In the genomic region with DNA sequence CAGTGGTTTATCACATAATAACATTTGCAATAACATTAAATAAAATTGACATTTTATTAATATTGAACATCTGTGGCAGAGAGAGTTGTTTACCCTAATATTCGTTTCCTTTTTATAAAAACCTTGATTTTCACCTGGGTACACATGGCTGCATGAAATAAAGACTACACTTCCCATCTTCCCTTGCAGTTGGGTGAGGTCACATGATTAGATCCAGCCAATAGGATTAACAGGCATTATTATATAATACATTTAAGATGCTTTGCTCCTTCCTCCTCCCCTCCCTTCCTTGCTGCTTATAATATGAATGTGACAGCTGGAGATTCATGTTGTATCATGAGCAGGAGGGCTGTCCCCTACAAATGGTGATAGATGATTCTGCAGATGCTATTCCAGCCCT, we compare ENCODE assay signal across 1 cellular context.
TF ChIP-seq lines count a peak whose summit lies in the region.

No MANE protein-coding gene starts in this region.

TF ChIP-seq in K562, 482 proteins besides CTCF, POLR2A, EP300 and RAD21 (continued from another document):
- TF ChIP-seq RBM15 (IDR thresholded peaks at IDR 0.05; ENCODE audit: insufficient read depth, low read length) (no peak), ZZZ3 (IDR thresholded peaks at IDR 0.05) (no peak), ILF3 (IDR thresholded peaks at IDR 0.05; ENCODE audit: borderline replicate concordance) (no peak), KDM1A (IDR thresholded peaks at IDR 0.05) (no peak), RAD51 (IDR thresholded peaks at IDR 0.05; ENCODE audit: borderline replicate concordance, low read depth) (peak; percentile 84; the same call in 1 of the 2 replicates), RB1 (IDR thresholded peaks at IDR 0.05; ENCODE audit: low read depth) (no peak), POLR2AphosphoS5 (IDR thresholded peaks at IDR 0.05; ENCODE audit: control insufficient read depth, insufficient read depth, low read depth, low read length) (no peak), CBX8 (IDR thresholded peaks at IDR 0.05; ENCODE audit: borderline replicate concordance, extremely low read depth, low read depth, low read length, poor library complexity, severe bottlenecking) (no peak), FUS (optimal IDR thresholded peaks at IDR 0.05; ENCODE audit: low read depth, low read length) (no peak), ZNF197 (CRISPR knock-in tag; IDR thresholded peaks at IDR 0.05; ENCODE audit: low read depth) (no peak), DLX4 (CRISPR knock-in tag; IDR thresholded peaks at IDR 0.05) (no peak), ZNF212 (CRISPR knock-in tag; IDR thresholded peaks at IDR 0.05) (no peak), MIER1 (IDR thresholded peaks at IDR 0.05; ENCODE audit: low read depth) (no peak), ZNF165 (CRISPR knock-in tag; IDR thresholded peaks at IDR 0.05; ENCODE audit: borderline replicate concordance) (no peak), PHTF2 (CRISPR knock-in tag; IDR thresholded peaks at IDR 0.05) (no peak), POLR3G (IDR thresholded peaks at IDR 0.05; ENCODE audit: extremely low read depth, insufficient read length, insufficient replicate concordance) (no peak), HMG20A (CRISPR knock-in tag; conservative IDR thresholded peaks at IDR 0.05) (no peak), MED1 (CRISPR knock-in tag; IDR thresholded peaks at IDR 0.05; ENCODE audit: borderline replicate concordance) (no peak), ZBTB5 (IDR thresholded peaks at IDR 0.05) (no peak), USF1 (CRISPR knock-in tag; IDR thresholded peaks at IDR 0.05) (peak; percentile 66), ZNF324 (CRISPR knock-in tag; IDR thresholded peaks at IDR 0.05) (no peak), TFE3 (CRISPR knock-in tag; IDR thresholded peaks at IDR 0.05) (peak; percentile 96), SMAD4 (CRISPR knock-in tag; conservative IDR thresholded peaks at IDR 0.05) (no peak), ZNF316 (IDR thresholded peaks at IDR 0.05) (no peak), E2F5 (CRISPR knock-in tag; IDR thresholded peaks at IDR 0.05) (no peak), YY1 (IDR thresholded peaks at IDR 0.05; ENCODE audit: borderline replicate concordance in 1 of 3, control insufficient read depth in 1 of 3, extremely low read depth in 1 of 3, insufficient read depth in 3 of 3, insufficient read length in 1 of 3, insufficient replicate concordance in 2 of 3, low read depth in 1 of 3, low read length in 2 of 3) (peak in 1 of 3 experiments; percentile 70), KHSRP (IDR thresholded peaks at IDR 0.05) (no peak), CTCFL (IDR thresholded peaks at IDR 0.05; ENCODE audit: borderline replicate concordance, insufficient read depth, low read depth, low read length, poor library complexity, severe bottlenecking) (no peak), TEAD4 (IDR thresholded peaks at IDR 0.05; ENCODE audit: low read length) (no peak), TEAD4 (CRISPR knock-in tag; IDR thresholded peaks at IDR 0.05; ENCODE audit: borderline replicate concordance) (no peak), HMGN3 (IDR thresholded peaks at IDR 0.05; ENCODE audit: borderline replicate concordance, extremely low read depth, insufficient read length, low read depth, low read length) (no peak), ZNF354B (CRISPR knock-in tag; IDR thresholded peaks at IDR 0.05) (no peak), TBL1XR1 (IDR thresholded peaks at IDR 0.05; ENCODE audit: low read length in 2 of 2) (no peak), NFE2 (IDR thresholded peaks at IDR 0.05; ENCODE audit: low read depth) (no peak), MXI1 (IDR thresholded peaks at IDR 0.05; ENCODE audit: low read depth, low read length) (no peak), SRSF7 (optimal IDR thresholded peaks at IDR 0.05; ENCODE audit: low read depth, low read length) (no peak), RCOR1 (IDR thresholded peaks at IDR 0.05; ENCODE audit: borderline replicate concordance in 1 of 2, low read depth in 2 of 2, low read length in 2 of 2) (no peak), ZNF408 (CRISPR knock-in tag; IDR thresholded peaks at IDR 0.05; ENCODE audit: low read depth) (no peak), ZNF23 (CRISPR knock-in tag; IDR thresholded peaks at IDR 0.05) (no peak), ZKSCAN3 (CRISPR knock-in tag; IDR thresholded peaks at IDR 0.05) (no peak), FOS (IDR thresholded peaks at IDR 0.05; ENCODE audit: extremely low read depth, insufficient read length) (peak; percentile 82), CEBPB (tag; IDR thresholded peaks at IDR 0.05) (no peak), GATAD2A (IDR thresholded peaks at IDR 0.05) (no peak), ZNF583 (CRISPR knock-in tag; IDR thresholded peaks at IDR 0.05) (no peak), IRF2 (CRISPR knock-in tag; IDR thresholded peaks at IDR 0.05) (no peak), MITF (IDR thresholded peaks at IDR 0.05) (no peak), BDP1 (IDR thresholded peaks at IDR 0.05; ENCODE audit: insufficient read depth, insufficient read length) (no peak), TRIM28 (IDR thresholded peaks at IDR 0.05) (no peak), ETV6 (IDR thresholded peaks at IDR 0.05; ENCODE audit: borderline replicate concordance in 1 of 2, low read depth in 2 of 2, low read length in 1 of 2) (no peak), ETV6 (CRISPR knock-in tag; IDR thresholded peaks at IDR 0.05; ENCODE audit: borderline replicate concordance) (no peak), PYGO2 (tag; IDR thresholded peaks at IDR 0.05) (no peak)
- TF ChIP-seq, protein P1, sequence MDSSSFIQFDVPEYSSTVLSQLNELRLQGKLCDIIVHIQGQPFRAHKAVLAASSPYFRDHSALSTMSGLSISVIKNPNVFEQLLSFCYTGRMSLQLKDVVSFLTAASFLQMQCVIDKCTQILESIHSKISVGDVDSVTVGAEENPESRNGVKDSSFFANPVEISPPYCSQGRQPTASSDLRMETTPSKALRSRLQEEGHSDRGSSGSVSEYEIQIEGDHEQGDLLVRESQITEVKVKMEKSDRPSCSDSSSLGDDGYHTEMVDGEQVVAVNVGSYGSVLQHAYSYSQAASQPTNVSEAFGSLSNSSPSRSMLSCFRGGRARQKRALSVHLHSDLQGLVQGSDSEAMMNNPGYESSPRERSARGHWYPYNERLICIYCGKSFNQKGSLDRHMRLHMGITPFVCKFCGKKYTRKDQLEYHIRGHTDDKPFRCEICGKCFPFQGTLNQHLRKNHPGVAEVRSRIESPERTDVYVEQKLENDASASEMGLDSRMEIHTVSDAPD (CRISPR knock-in tag; IDR thresholded peaks at IDR 0.05) = no peak
- TF ChIP-seq, protein P2, sequence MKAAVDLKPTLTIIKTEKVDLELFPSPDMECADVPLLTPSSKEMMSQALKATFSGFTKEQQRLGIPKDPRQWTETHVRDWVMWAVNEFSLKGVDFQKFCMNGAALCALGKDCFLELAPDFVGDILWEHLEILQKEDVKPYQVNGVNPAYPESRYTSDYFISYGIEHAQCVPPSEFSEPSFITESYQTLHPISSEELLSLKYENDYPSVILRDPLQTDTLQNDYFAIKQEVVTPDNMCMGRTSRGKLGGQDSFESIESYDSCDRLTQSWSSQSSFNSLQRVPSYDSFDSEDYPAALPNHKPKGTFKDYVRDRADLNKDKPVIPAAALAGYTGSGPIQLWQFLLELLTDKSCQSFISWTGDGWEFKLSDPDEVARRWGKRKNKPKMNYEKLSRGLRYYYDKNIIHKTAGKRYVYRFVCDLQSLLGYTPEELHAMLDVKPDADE (conservative IDR thresholded peaks at IDR 0.05; ENCODE audit: control insufficient read depth, low read depth, low read length) = no peak
- TF ChIP-seq, protein P3, sequence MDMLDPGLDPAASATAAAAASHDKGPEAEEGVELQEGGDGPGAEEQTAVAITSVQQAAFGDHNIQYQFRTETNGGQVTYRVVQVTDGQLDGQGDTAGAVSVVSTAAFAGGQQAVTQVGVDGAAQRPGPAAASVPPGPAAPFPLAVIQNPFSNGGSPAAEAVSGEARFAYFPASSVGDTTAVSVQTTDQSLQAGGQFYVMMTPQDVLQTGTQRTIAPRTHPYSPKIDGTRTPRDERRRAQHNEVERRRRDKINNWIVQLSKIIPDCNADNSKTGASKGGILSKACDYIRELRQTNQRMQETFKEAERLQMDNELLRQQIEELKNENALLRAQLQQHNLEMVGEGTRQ (CRISPR knock-in tag; IDR thresholded peaks at IDR 0.05) = peak; percentile 85
- TF ChIP-seq, protein P4, sequence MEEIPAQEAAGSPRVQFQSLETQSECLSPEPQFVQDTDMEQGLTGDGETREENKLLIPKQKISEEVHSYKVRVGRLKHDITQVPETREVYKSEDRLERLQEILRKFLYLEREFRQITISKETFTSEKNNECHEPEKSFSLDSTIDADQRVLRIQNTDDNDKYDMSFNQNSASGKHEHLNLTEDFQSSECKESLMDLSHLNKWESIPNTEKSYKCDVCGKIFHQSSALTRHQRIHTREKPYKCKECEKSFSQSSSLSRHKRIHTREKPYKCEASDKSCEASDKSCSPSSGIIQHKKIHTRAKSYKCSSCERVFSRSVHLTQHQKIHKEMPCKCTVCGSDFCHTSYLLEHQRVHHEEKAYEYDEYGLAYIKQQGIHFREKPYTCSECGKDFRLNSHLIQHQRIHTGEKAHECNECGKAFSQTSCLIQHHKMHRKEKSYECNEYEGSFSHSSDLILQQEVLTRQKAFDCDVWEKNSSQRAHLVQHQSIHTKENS (CRISPR knock-in tag; IDR thresholded peaks at IDR 0.05) = no peak
TF ChIP-seq in K562: peak in this region for 14.
